ENCODE assay signal across 25 cellular contexts in the genomic region with DNA sequence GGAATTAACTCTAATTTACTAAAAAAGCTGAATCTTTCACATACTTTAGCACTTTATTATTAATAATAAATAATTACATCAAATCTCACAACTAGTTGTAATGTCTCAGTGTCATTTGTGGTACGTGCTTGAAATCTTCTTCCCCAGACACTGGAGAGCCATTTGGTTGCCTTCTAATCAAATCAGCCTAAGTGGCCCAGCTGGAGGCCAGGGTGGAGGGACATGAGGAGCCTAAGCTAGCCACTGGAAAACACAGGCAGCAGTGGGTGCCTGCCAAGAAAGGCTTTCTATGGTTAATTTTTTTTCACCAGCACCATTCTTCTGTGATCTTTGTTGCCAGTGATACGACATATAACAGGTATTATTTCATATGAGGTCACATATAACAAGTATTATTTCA.
"Had no signal": no experiment of that assay in that cellular context is flagged by ENCODE, and none has a peak within 500 bp of the region (broad histone marks: within the 10 kb centered on the region; RNA-seq: fewer than 3 reads in every experiment).

No MANE protein-coding gene starts in this region.

- H3K36me3 ChIP-seq: transverse colon had no signal

- H3K9me3 ChIP-seq: body of pancreas, esophagus squamous epithelium, left ventricle myocardium inferior, testis, transverse colon had no signal

- H3K27ac ChIP-seq: body of pancreas, epithelial cell of prostate, esophagus squamous epithelium, left ventricle myocardium inferior, testis, transverse colon had no signal

- H3K27ac Mint-ChIP-seq: activated CD4-positive, alpha-beta T cell treated with anti-CD3 and anti-CD28 coated beads for 36 hours; activated naive CD4-positive, alpha-beta T cell treated with anti-CD3 and anti-CD28 coated beads, Interleukin-2, amount 10 ng/mL, durations not matched to agents 7 days and 5 days; activated T-helper 1 cell treated with anti-CD3 and anti-CD28 coated beads, Interleukin-12 subunit alpha, Interleukin-12 subunit beta, Interleukin-2, Interleukin-4 antibody, amounts not matched to agents 30 ng/mL and 10 ng/mL and 1 ng/mL, durations not matched to agents 14 hours and 24 hours and 36 hours; nephron; stimulated activated naive B cell treated with anti-CD40 and anti-IgM and Interleukin-4, amounts not matched to agents 10 μg/mL and 1 μg/mL and 100 μg/mL, for 72 hours; T-helper 2 cell treated with Interferon-gamma antibody and Interleukin-4, amounts not matched to agents 5 μg/mL and 100 μg/mL, for 36 hours had no signal

- H3K4me3 Mint-ChIP-seq: activated CD4-positive, alpha-beta T cell treated with anti-CD3 and anti-CD28 coated beads for 36 hours; activated naive CD4-positive, alpha-beta T cell treated with anti-CD3 and anti-CD28 coated beads, Interleukin-2, amount 10 ng/mL, durations not matched to agents 7 days and 5 days; activated T-helper 1 cell treated with anti-CD3 and anti-CD28 coated beads, Interleukin-12 subunit alpha, Interleukin-12 subunit beta, Interleukin-2, Interleukin-4 antibody, amounts not matched to agents 30 ng/mL and 10 ng/mL and 1 ng/mL, durations not matched to agents 14 hours and 24 hours and 36 hours; nephron; stimulated activated naive B cell treated with anti-CD40 and anti-IgM and Interleukin-4, amounts not matched to agents 10 μg/mL and 1 μg/mL and 100 μg/mL, for 72 hours; T-helper 2 cell treated with Interferon-gamma antibody and Interleukin-4, amounts not matched to agents 5 μg/mL and 100 μg/mL, for 36 hours had no signal

- H3K27me3 ChIP-seq: body of pancreas, esophagus squamous epithelium, testis, transverse colon had no signal

- DNase-seq: activated CD4-positive, alpha-beta T cell treated with anti-CD3 and anti-CD28 coated beads for 36 hours; activated CD4-positive, alpha-beta T cell treated with anti-CD3 and anti-CD28 coated beads, Interleukin-2, amount 50 U/mL, for 4 hours; activated CD4-positive, CD25-positive, alpha-beta regulatory T cell; activated effector memory CD4-positive, alpha-beta T cell treated with anti-CD3 and anti-CD28 coated beads, Interleukin-2, amount 50 U/mL, for 16 hours; activated naive CD4-positive, alpha-beta T cell treated with anti-CD3 and anti-CD28 coated beads, Interleukin-2, amount 10 ng/mL, durations not matched to agents 7 days and 5 days; activated T-cell treated with anti-CD3 and anti-CD28 coated beads for 4 hours; aorta; body of pancreas; dermis blood vessel endothelial cell; effector CD4-positive, alpha-beta T cell; esophagus squamous epithelium; foreskin melanocyte; left ventricle myocardium inferior; posterior cingulate gyrus; right cardiac atrium; stimulated activated CD4-positive, alpha-beta T cell treated with anti-CD3 and anti-CD28 coated beads, Interleukin-15, amount 100 ng/mL, for 24 hours; stimulated activated CD4-positive, alpha-beta T cell treated with anti-CD3 and anti-CD28 coated beads, Interleukin-2, amount 100 ng/mL, for 24 hours; stimulated activated naive B cell treated with anti-CD40 and anti-IgM and Interleukin-4, amounts not matched to agents 10 μg/mL and 1 μg/mL and 100 μg/mL, for 72 hours; testis; transverse colon had no signal

- H3K27me3 Mint-ChIP-seq: activated CD4-positive, alpha-beta T cell treated with anti-CD3 and anti-CD28 coated beads for 36 hours; activated naive CD4-positive, alpha-beta T cell treated with anti-CD3 and anti-CD28 coated beads, Interleukin-2, amount 10 ng/mL, durations not matched to agents 7 days and 5 days; stimulated activated naive B cell treated with anti-CD40 and anti-IgM and Interleukin-4, amounts not matched to agents 10 μg/mL and 1 μg/mL and 100 μg/mL, for 72 hours had no signal

- H3K9me3 Mint-ChIP-seq: stimulated activated naive B cell treated with anti-CD40 and anti-IgM and Interleukin-4, amounts not matched to agents 10 μg/mL and 1 μg/mL and 100 μg/mL, for 72 hours had no signal

- H3K4me1 Mint-ChIP-seq: nephron; stimulated activated naive B cell treated with anti-CD40 and anti-IgM and Interleukin-4, amounts not matched to agents 10 μg/mL and 1 μg/mL and 100 μg/mL, for 72 hours had no signal

- H3K4me1 ChIP-seq: body of pancreas, transverse colon had no signal

- H3K4me3 ChIP-seq: body of pancreas, esophagus squamous epithelium, left ventricle myocardium inferior, lung, testis, transverse colon had no signal
